Comparison of ENCODE assay signal across 9 cellular contexts in the genomic region with DNA sequence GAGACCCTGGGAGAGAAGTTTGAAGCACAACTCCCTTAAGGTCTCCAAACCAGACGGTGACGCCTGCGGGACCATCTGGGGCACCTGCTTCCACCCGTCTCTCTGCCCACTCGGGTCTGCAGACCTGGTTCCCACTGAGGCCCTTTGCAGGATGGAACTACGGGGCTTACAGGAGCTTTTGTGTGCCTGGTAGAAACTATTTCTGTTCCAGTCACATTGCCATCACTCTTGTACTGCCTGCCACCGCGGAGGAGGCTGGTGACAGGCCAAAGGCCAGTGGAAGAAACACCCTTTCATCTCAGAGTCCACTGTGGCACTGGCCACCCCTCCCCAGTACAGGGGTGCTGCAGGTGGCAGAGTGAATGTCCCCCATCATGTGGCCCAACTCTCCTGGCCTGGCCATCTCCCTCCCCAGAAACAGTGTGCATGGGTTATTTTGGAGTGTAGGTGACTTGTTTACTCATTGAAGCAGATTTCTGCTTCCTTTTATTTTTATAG. TPM values are rescaled to one million over a fixed set of nuclear protein-coding genes. Genes with fewer than 3 reads are reported as not detected.
DNase-seq lines count a peak whose midpoint lies in the region; ATAC-seq and TF ChIP-seq lines count a peak whose summit lies in the region.
"Had no signal": no experiment of that assay in that cellular context is flagged by ENCODE, and none has a peak within 500 bp of the region (broad histone marks: within the 10 kb centered on the region; RNA-seq: fewer than 3 reads in every experiment).

No MANE protein-coding gene starts in this region.

- H3K9me3 ChIP-seq in BE2C (no peaks in the 10 kb centered on the region), Panc1 (ENCODE audit: control insufficient read depth, insufficient read depth, low read depth, low read length) (no peaks in the 10 kb centered on the region), neuron (ENCODE audit: low read length) (no peaks in the 10 kb centered on the region), OCI-LY7 (ENCODE audit: low read length) (no peaks in the 10 kb centered on the region)

- CTCF ChIA-PET in Panc1 (lab: Charles Lee), result interaction anchor here (0.5 to 0.9 kb wide), 2 partner anchors 19 to 318 kb away, joined by 3 read pairs; no protein-coding TSS in a partner anchor
- CTCF ChIA-PET in OCI-LY7 (lab: Charles Lee; ENCODE audit: unreplicated experiment), result no interaction called here

- in situ Hi-C loops in Panc1 (cut with HindIII; ENCODE audit: low pct_unique_long_range_greater_than_20kb, low sequenced_read_pairs), result no loop called here

- intact Hi-C loops in Panc1 (cut with micrococcal nuclease; ENCODE audit: unreplicated experiment), result no loop called here
- intact Hi-C loops in dorsolateral prefrontal cortex (cut with DNase I), result loop anchor here (1.0 to 5.0 kb wide), 2 partner anchors 35 to 43 kb away; no protein-coding TSS in a partner anchor
- intact Hi-C loops in OCI-LY7 (cut with micrococcal nuclease; ENCODE audit: unreplicated experiment), result loop anchor here (2.0 to 5.0 kb wide), 2 partner anchors 50 to 243 kb away; a partner anchor contains a TSS

- H3K79me2 ChIP-seq in OCI-LY7 (ENCODE audit: insufficient read depth, low read depth, low read length), result no peaks in the 10 kb centered on the region

- no peak for TF ChIP-seq CTCF in BE2C (IDR thresholded peaks at IDR 0.05; ENCODE audit: low read depth, low read length)
- TF ChIP-seq CTCF in Panc1 (IDR thresholded peaks at IDR 0.05), result no peak
- TF ChIP-seq CTCF in dorsolateral prefrontal cortex (IDR thresholded peaks at IDR 0.05 in 54 of 56, conservative IDR thresholded peaks at IDR 0.05 in 2 of 56; ENCODE audit: low read depth in 1 of 56, partially characterized antibody in 56 of 56), result no peak
- no peak for TF ChIP-seq CTCF in OCI-LY7 (conservative IDR thresholded peaks at IDR 0.05; ENCODE audit: low read length)

- H2AFZ ChIP-seq in neuron (ENCODE audit: low read depth, low read length) (peak overlapping the region; percentile 75), OCI-LY7 (ENCODE audit: low read length) (no peak overlapping the region)

- H3K27me3 ChIP-seq in BE2C, result no peaks in the 10 kb centered on the region
- no peaks in the 10 kb centered on the region for H3K27me3 ChIP-seq in Panc1 (ENCODE audit: control insufficient read depth, insufficient read depth, low read length)
- H3K27me3 ChIP-seq in dorsolateral prefrontal cortex, result peaks cover 0 to 7% (median 0%) of the 10 kb centered on the region in 45 donors
- no peaks in the 10 kb centered on the region for H3K27me3 ChIP-seq in neuron (ENCODE audit: insufficient read depth, low read length)

- no peak overlapping the region for H3K4me2 ChIP-seq in OCI-LY7 (ENCODE audit: low read length)

- H4K20me1 ChIP-seq in OCI-LY7 (ENCODE audit: insufficient read depth, low read length), result no peaks in the 10 kb centered on the region

- POLR2A ChIA-PET in Panc1 (lab: Charles Lee) (no interaction called here), OCI-LY7 (lab: Charles Lee) (no interaction called here)

- BruUV-seq in Panc1 (replicated peaks; lab: Mats Ljungman, UMichigan), result TSS peak; percentile 78
- no TSS peak for BruUV-seq in OCI-LY7 (replicated peaks; lab: Mats Ljungman, UMichigan)

- no peaks in the 10 kb centered on the region for H3K9me2 ChIP-seq in OCI-LY7 (ENCODE audit: insufficient read depth, low read length)

- H3K4me3 ChIP-seq in BE2C (ENCODE audit: low read depth, low read length) (peak overlapping the region; percentile 54), Panc1 (ENCODE audit: low read depth in 2 of 2, low read length in 2 of 2) (no peak overlapping the region), dorsolateral prefrontal cortex (peak overlapping the region in 2 of 59 donors; percentile 15 to 21), neuron (ENCODE audit: low read length) (no peak overlapping the region), OCI-LY7 (ENCODE audit: low read depth, low read length, poor library complexity, severe bottlenecking) (no peak overlapping the region)

- H3K4me1 ChIP-seq in BE2C, result peaks cover 3% of the 10 kb centered on the region; the same call in 1 of the 2 replicates
- H3K4me1 ChIP-seq in Panc1 (ENCODE audit: control insufficient read depth, insufficient read depth, low read length), result peaks cover 41% of the 10 kb centered on the region
- peaks cover 10% of the 10 kb centered on the region for H3K4me1 ChIP-seq in neuron (ENCODE audit: insufficient read depth, low read length)
- H3K4me1 ChIP-seq in OCI-LY7 (ENCODE audit: insufficient read depth, low read length, poor library complexity, severe bottlenecking), result peaks cover 8% of the 10 kb centered on the region

- H3K36me3 ChIP-seq in BE2C (no peaks in the 10 kb centered on the region), Panc1 (ENCODE audit: control insufficient read depth, insufficient read depth, low read length) (peaks cover 2% of the 10 kb centered on the region), neuron (ENCODE audit: insufficient read depth, low read length) (no peaks in the 10 kb centered on the region), OCI-LY7 (ENCODE audit: insufficient read depth, low read length) (no peaks in the 10 kb centered on the region)
- H3K36me3 ChIP-seq: WERI-Rb-1 had no signal

- no peak for DNase-seq in BE2C
- DNase-seq in Panc1 (ENCODE audit: low read depth, low spot score), result no peak
- DNase-seq in dorsolateral prefrontal cortex, result no peak
- DNase-seq in SIG-M5 (lab: John Stamatoyannopoulos, UW), result no peak
- no peak for DNase-seq in OCI-LY7 (ENCODE audit: low spot score)

- ATAC-seq in Panc1 (peak; percentile 22), GM21367 (IDR thresholded peaks at IDR 0.05; ENCODE audit: unreplicated experiment) (no peak), GM21576 (IDR thresholded peaks at IDR 0.05; ENCODE audit: unreplicated experiment) (no peak)

- peak overlapping the region; percentile 91 for H3K27ac ChIP-seq in Panc1 (ENCODE audit: low read length)
- peak overlapping the region in 43 of 59 donors; percentile 3 to 86 (median 55) for H3K27ac ChIP-seq in dorsolateral prefrontal cortex
- no peak overlapping the region for H3K27ac ChIP-seq in OCI-LY7 (ENCODE audit: low read depth, low read length, poor library complexity, severe bottlenecking)
- H3K27ac ChIP-seq: WERI-Rb-1 had no signal

RNA-seq across cellular contexts. Expression of a gene that starts 10.8 kb away (rescaled TPM):
- 2.7 TPM for polyA plus RNA-seq in BE2C (2012; ENCODE audit: insufficient read depth, insufficient read length, low read depth)
- total RNA-seq in Panc1 (2021; ENCODE audit: unreplicated experiment) (370 TPM), dorsolateral prefrontal cortex (10 to 100 TPM in 4 of 120 experiments, 1 to 10 TPM in 94, under 1 TPM in 22; 0.31 to 13.4 (median 2.0) TPM), OCI-LY7 (2022) (0.30 and 0.42 TPM in 2 replicates)
- polyA plus RNA-seq in Panc1 (2012; ENCODE audit: insufficient read length), result 482 TPM
- total RNA-seq in OCI-LY7 (2014; rRNA removed; shearing (Covaris generic)), result not detected in 2 replicates

RNA-seq across cellular contexts. Expression of a gene that starts 16.6 kb away (rescaled TPM):
- polyA plus RNA-seq in BE2C (2012; ENCODE audit: insufficient read depth, insufficient read length, low read depth), result 312 TPM
- 74.2 TPM for total RNA-seq in Panc1 (2021; ENCODE audit: unreplicated experiment)
- polyA plus RNA-seq in Panc1 (2012; ENCODE audit: insufficient read length), result 152 TPM
- total RNA-seq in dorsolateral prefrontal cortex, result 100 to 1,000 TPM in 60 of 120 experiments, 10 to 100 TPM in 60; 39.7 to 176 (median 100.0) TPM
- 57.9 and 88.0 TPM in 2 replicates for total RNA-seq in OCI-LY7 (2014; rRNA removed; shearing (Covaris generic))
- 58.3 and 67.3 TPM in 2 replicates for total RNA-seq in OCI-LY7 (2022)

RNA-seq across cellular contexts. Expression of a gene that starts 27.7 kb away (rescaled TPM):
- 1,310 TPM for polyA plus RNA-seq in BE2C (2012; ENCODE audit: insufficient read depth, insufficient read length, low read depth)
- total RNA-seq in Panc1 (2021; ENCODE audit: unreplicated experiment) (4.4 TPM), dorsolateral prefrontal cortex (100 to 1,000 TPM in 22 of 120 experiments, 10 to 100 TPM in 93, 1 to 10 TPM in 5; 5.8 to 171 (median 31.4) TPM), OCI-LY7 (2022) (1.5 TPM in 2 replicates)
- polyA plus RNA-seq in Panc1 (2012; ENCODE audit: insufficient read length), result 10.8 TPM
- total RNA-seq in OCI-LY7 (2014; rRNA removed; shearing (Covaris generic)), result not detected in 2 replicates

RNA-seq across cellular contexts. Expression of a gene that starts 42.4 kb away (rescaled TPM):
- 3.5 TPM for polyA plus RNA-seq in BE2C (2012; ENCODE audit: insufficient read depth, insufficient read length, low read depth)
- total RNA-seq in Panc1 (2021; ENCODE audit: unreplicated experiment), result 0.15 TPM
- not detected for polyA plus RNA-seq in Panc1 (2012; ENCODE audit: insufficient read length)
- total RNA-seq in dorsolateral prefrontal cortex, result 1 to 10 TPM in 61 of 120 experiments, under 1 TPM in 53, not detected in 6; 0.23 to 5.3 (median 1.1) TPM
- total RNA-seq in OCI-LY7 (2014; rRNA removed; shearing (Covaris generic)), result 0.22 TPM in 1 of 2 replicates, not detected in the other
- not detected in 2 replicates for total RNA-seq in OCI-LY7 (2022)

RNA-seq across cellular contexts. Expression of a gene that starts 52.4 kb away (rescaled TPM):
- polyA plus RNA-seq in BE2C (2012; ENCODE audit: insufficient read depth, insufficient read length, low read depth), result 8.9 TPM
- total RNA-seq in Panc1 (2021; ENCODE audit: unreplicated experiment) (37.4 TPM), dorsolateral prefrontal cortex (10 to 100 TPM in 99 of 120 experiments, 1 to 10 TPM in 21; 5.7 to 29.9 (median 14.1) TPM), OCI-LY7 (2022) (47.3 and 51.9 TPM in 2 replicates)
- polyA plus RNA-seq in Panc1 (2012; ENCODE audit: insufficient read length), result 31.8 TPM
- 15.6 and 16.7 TPM in 2 replicates for total RNA-seq in OCI-LY7 (2014; rRNA removed; shearing (Covaris generic))

Comparison
In these comparisons a context has a peak if more than half of its experiments do, and no peak if none do; other contexts are left out.
1. RNA of a gene that starts 10.8 kb away (total RNA-seq): 370 TPM in Panc1 (single experiment); 0.31 to 13.4 TPM in dorsolateral prefrontal cortex and 0.30 to 0.42 TPM in OCI-LY7; every median in the first group is over 10 times any median in the second.